ENCODE assay signal across 15 cellular contexts in the genomic region with DNA sequence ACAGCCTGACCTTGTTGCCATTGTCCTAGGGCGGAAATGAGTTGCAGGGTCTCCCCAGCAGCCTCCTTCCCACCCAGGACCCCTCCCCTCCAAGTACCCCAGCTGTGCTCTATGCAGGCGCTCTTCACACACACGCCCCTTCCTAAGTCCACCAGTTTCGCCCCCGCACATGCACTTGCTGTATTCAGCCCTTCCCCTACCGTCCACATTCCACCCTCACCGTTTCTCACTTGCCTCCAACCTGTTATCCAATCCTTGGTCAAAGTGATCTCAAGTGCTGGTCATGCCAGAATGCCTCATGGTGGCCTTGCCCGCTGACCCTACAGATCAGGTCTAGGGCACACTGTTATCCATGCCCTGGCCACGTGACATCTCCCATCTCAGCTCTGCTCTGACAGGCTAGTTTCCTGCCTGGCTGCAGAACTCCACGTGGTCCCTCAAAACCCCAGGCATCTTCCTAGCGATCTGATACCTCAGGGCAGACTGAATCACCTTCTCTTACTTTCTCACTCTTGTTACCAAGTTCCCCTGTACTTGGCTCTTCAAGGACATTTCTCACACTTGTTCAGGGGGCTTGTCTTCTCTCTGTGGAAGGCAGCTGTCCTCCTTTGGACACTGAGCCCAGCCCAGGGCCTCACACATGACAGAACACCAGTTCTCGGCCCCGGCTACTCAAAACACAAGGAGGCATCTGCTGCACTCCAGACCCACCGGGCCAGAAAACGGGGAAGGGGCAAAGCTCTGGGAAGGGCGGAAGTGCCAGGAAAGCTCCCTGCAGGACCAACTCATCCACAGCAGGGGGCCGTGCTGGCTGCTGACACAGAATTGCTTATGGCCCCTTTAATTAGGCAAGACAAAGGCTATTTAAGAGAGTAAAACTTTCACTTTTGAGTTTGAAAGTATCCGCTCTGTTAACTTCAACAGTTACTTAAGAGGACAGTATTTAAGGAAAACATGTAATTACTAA. TPM values are rescaled to one million over a fixed set of nuclear protein-coding genes. Genes with fewer than 3 reads are reported as not detected.
DNase-seq lines count a peak whose midpoint lies in the region; ATAC-seq, FAIRE-seq and TF ChIP-seq lines count a peak whose summit lies in the region.
"Had no signal": no experiment of that assay in that cellular context is flagged by ENCODE, and none has a peak within 500 bp of the region (broad histone marks: within the 10 kb centered on the region; RNA-seq: fewer than 3 reads in every experiment).

No MANE protein-coding gene starts in this region.

- peaks cover 37% of the 10 kb centered on the region for H3K4me1 ChIP-seq in H9 (ENCODE audit: insufficient read depth, low read length)
- no peaks in the 10 kb centered on the region for H3K4me1 ChIP-seq in sigmoid colon

- H3K79me2 ChIP-seq in H9 (ENCODE audit: insufficient read depth, low read length): no peaks in the 10 kb centered on the region
- H3K79me2 ChIP-seq: hepatocyte had no signal

- FAIRE-seq in GM12891 (lab: Jason Lieb, UNC): no peak

- H3K9ac ChIP-seq in H9 (ENCODE audit: extremely low read depth, insufficient read length, low read length): no peak overlapping the region

- no peak overlapping the region for H4K5ac ChIP-seq in H9 (ENCODE audit: insufficient read length, low read depth, low read length)

- intact Hi-C loops in sigmoid colon (cut with DNase I): no loop called here

- no peak overlapping the region for H3K56ac ChIP-seq in H9 (ENCODE audit: insufficient read length, low read depth, low read length)

- peak overlapping the region in 1 of 2 experiments; percentile 11; a peak in 1 of 5 replicates for H3K4me3 Mint-ChIP-seq in H9
- no peak overlapping the region for H3K4me3 Mint-ChIP-seq in WTC11
- H3K4me3 Mint-ChIP-seq: activated CD4-positive, alpha-beta T cell treated with anti-CD3 and anti-CD28 coated beads for 36 hours; mesothelial cell of epicardium had no signal

- H3K27me3 ChIP-seq in H9 (ENCODE audit: insufficient read depth, low read length) (no peaks in the 10 kb centered on the region), sigmoid colon (no peaks in the 10 kb centered on the region)
- H3K27me3 ChIP-seq: hepatocyte had no signal

- ATAC-seq in WTC11 (peak; percentile 54), GM18498 (IDR thresholded peaks at IDR 0.05; ENCODE audit: unreplicated experiment) (no peak)
- ATAC-seq: activated CD4-positive, alpha-beta T cell treated with anti-CD3 and anti-CD28 coated beads for 36 hours had no signal

- no peak overlapping the region for H2BK5ac ChIP-seq in H9 (ENCODE audit: insufficient read length, low read length)

- H3K36me3 Mint-ChIP-seq in H9 (ENCODE audit: insufficient read depth in 1 of 3, low read depth in 3 of 3): peaks cover under 1 to 13% (median 4%) of the 10 kb centered on the region in 3 experiments; a peak in 5 of 7 replicates
- H3K36me3 Mint-ChIP-seq in WTC11: peaks cover 3% of the 10 kb centered on the region; the same call in 1 of the 2 replicates

- H3K4me3 ChIP-seq in sigmoid colon: no peak overlapping the region
- H3K4me3 ChIP-seq: hepatocyte had no signal

- TF ChIP-seq CTCF in H9 (conservative IDR thresholded peaks at IDR 0.05) (no peak), WTC11 (IDR thresholded peaks at IDR 0.05) (no peak), sigmoid colon (IDR thresholded peaks at IDR 0.05) (no peak)

- no peaks in the 10 kb centered on the region for H3K9me3 Mint-ChIP-seq in H9
- no peaks in the 10 kb centered on the region for H3K9me3 Mint-ChIP-seq in WTC11
- H3K9me3 Mint-ChIP-seq: activated T-helper 2 cell treated with anti-CD3 and anti-CD28 coated beads, Interferon-gamma antibody, Interleukin-2, Interleukin-4, amounts not matched to agents 10 μg/mL and 5 μg/mL and 100 μg/mL, durations not matched to agents 14 hours and 24 hours and 36 hours; mesothelial cell of epicardium had no signal

- no CpG with 5 or more reads among the region's 18 CpGs for WGBS in H9 (ENCODE audit: extremely low coverage, insufficient read length, low lambda C conversion rate)
- 88 to 94% methylated on average over 18 of the region's 18 CpGs for WGBS in sigmoid colon, 2 donors

- no peak overlapping the region for H2AFZ ChIP-seq in H9 (ENCODE audit: low read length)
- H2AFZ ChIP-seq: hepatocyte had no signal

- H3K18ac ChIP-seq in H9 (ENCODE audit: insufficient read length, low read depth, low read length): no peak overlapping the region

- no peak overlapping the region for H3K4ac ChIP-seq in H9 (ENCODE audit: low read depth, low read length)

- TF ChIP-seq EP300 in sigmoid colon (IDR thresholded peaks at IDR 0.05): no peak

- CTCF ChIA-PET in WTC11 (lab: Charles Lee): interaction anchor here (0.7 to 3.7 kb wide), 7 partner anchors 19 to 352 kb away, joined by 3 to 18 read pairs (median 4); no protein-coding TSS in a partner anchor

- H3K9me3 ChIP-seq in H9 (ENCODE audit: control insufficient read depth, low read depth, low read length) (no peaks in the 10 kb centered on the region), sigmoid colon (no peaks in the 10 kb centered on the region)
- H3K9me3 ChIP-seq: Caco-2 had no signal

- H2BK12ac ChIP-seq in H9 (ENCODE audit: insufficient read length, low read depth, low read length): no peak overlapping the region

- no peaks in the 10 kb centered on the region for H4K20me1 ChIP-seq in H9 (ENCODE audit: control insufficient read depth, insufficient read depth, insufficient read length)

- no peak overlapping the region for H3K14ac ChIP-seq in H9 (ENCODE audit: insufficient read depth, low read length)

- TF ChIP-seq POLR2A in sigmoid colon (IDR thresholded peaks at IDR 0.05) (no peak), GM12891 (IDR thresholded peaks at IDR 0.05; ENCODE audit: low read depth, low read length) (no peak)

- peaks cover 8% of the 10 kb centered on the region for H3K27me3 Mint-ChIP-seq in H9 (ENCODE audit: low read depth)
- peaks cover 8% of the 10 kb centered on the region for H3K27me3 Mint-ChIP-seq in WTC11 (ENCODE audit: low read depth)
- H3K27me3 Mint-ChIP-seq: activated CD4-positive, alpha-beta T cell treated with anti-CD3 and anti-CD28 coated beads for 36 hours had no signal

- no peaks in the 10 kb centered on the region for H3K23me2 ChIP-seq in H9 (ENCODE audit: insufficient read length, low read depth, low read length, poor library complexity, severe bottlenecking)

- H3K27ac Mint-ChIP-seq in H9 (peak overlapping the region in 2 of 3 experiments; percentile 21 to 81; a peak in 4 of 7 replicates), WTC11 (peak overlapping the region; percentile 67)
- H3K27ac Mint-ChIP-seq: activated CD4-positive, alpha-beta T cell treated with anti-CD3 and anti-CD28 coated beads for 36 hours; activated T-helper 2 cell treated with anti-CD3 and anti-CD28 coated beads, Interferon-gamma antibody, Interleukin-2, Interleukin-4, amounts not matched to agents 10 μg/mL and 5 μg/mL and 100 μg/mL, durations not matched to agents 14 hours and 24 hours and 36 hours; mesothelial cell of epicardium had no signal

- H3K4me2 ChIP-seq in H9 (ENCODE audit: insufficient read depth, insufficient read length, low read length): no peak overlapping the region
- H3K4me2 ChIP-seq: hepatocyte had no signal

- no peaks in the 10 kb centered on the region for H3K79me1 ChIP-seq in H9 (ENCODE audit: insufficient read depth, low read depth, low read length, poor library complexity, severe bottlenecking)

- H3K27ac ChIP-seq in H9 (ENCODE audit: insufficient read length, low read depth, low read length): no peak overlapping the region
- H3K27ac ChIP-seq in sigmoid colon: no peak overlapping the region
- H3K27ac ChIP-seq: hepatocyte had no signal

- H2BK120ac ChIP-seq in H9 (ENCODE audit: low read depth, low read length, poor library complexity, severe bottlenecking): no peak overlapping the region

- H4K91ac ChIP-seq in H9 (ENCODE audit: insufficient read length, low read depth, low read length): no peak overlapping the region

- DNase-seq in H9: peak; percentile 85
- peak; percentile 68 for DNase-seq in WTC11 (ENCODE audit: low spot score)
- peak; percentile 68 for DNase-seq in iPS-NIHi11 (ENCODE audit: low spot score)
- peak; percentile 51 for DNase-seq in sigmoid colon
- no peak for DNase-seq in NCI-H748 treated with DMSO at 0.1 percent for 48 hours (lab: John Stamatoyannopoulos, UW)
- DNase-seq in GM12891 (ENCODE audit: insufficient read length, low spot score): no peak
- DNase-seq: activated CD4-positive, alpha-beta T cell treated with anti-CD3 and anti-CD28 coated beads for 36 hours; Caco-2; KBM-7; NCI-H1436 treated with DMSO at 0.1 percent for 48 hours; SW 1271 had no signal

- no peak overlapping the region for H2BK20ac ChIP-seq in H9 (ENCODE audit: low read depth, low read length, poor library complexity, severe bottlenecking)

- peaks cover 58 to 60% of the 10 kb centered on the region in 2 experiments for H3K4me1 Mint-ChIP-seq in H9
- H3K4me1 Mint-ChIP-seq in WTC11: peaks cover 69% of the 10 kb centered on the region

- no peak overlapping the region for H2AK5ac ChIP-seq in H9 (ENCODE audit: insufficient read length, low read length)

- H3K36me3 ChIP-seq in sigmoid colon: peaks cover 0 to 56% (median 12%) of the 10 kb centered on the region in 4 donors

- H4K8ac ChIP-seq in H9 (replicated peaks; ENCODE audit: insufficient read length, low read depth, low read length): no peak overlapping the region

- no peak overlapping the region for H3T11ph ChIP-seq in H9 (ENCODE audit: low read length)

- no peak overlapping the region for H2BK15ac ChIP-seq in H9 (ENCODE audit: low read depth, low read length)

- POLR2A ChIA-PET in WTC11 (lab: Charles Lee): interaction anchor here (1.1 kb wide), 1 partner anchor 23 kb away, joined by 3 read pairs; no protein-coding TSS in a partner anchor

- H3K23ac ChIP-seq in H9 (ENCODE audit: insufficient read length, low read depth, low read length): no peak overlapping the region

TF ChIP-seq in WTC11, 78 proteins besides CTCF, POLR2A, EP300 and RAD21 (continues in another document):
- no peak for TF ChIP-seq HMGA2 (CRISPR knock-in tag; IDR thresholded peaks at IDR 0.05)

TF ChIP-seq in GM12891, 5 proteins besides CTCF, POLR2A, EP300 and RAD21:
- TF ChIP-seq POU2F2 (IDR thresholded peaks at IDR 0.05; ENCODE audit: low read depth, low read length) (no peak), TAF1 (IDR thresholded peaks at IDR 0.05; ENCODE audit: low read depth, low read length) (no peak), PAX5 (IDR thresholded peaks at IDR 0.05; ENCODE audit: insufficient read depth, low read length, severe bottlenecking) (no peak), SPI1 (IDR thresholded peaks at IDR 0.05; ENCODE audit: low read depth, low read length) (no peak), POLR2AphosphoS5 (IDR thresholded peaks at IDR 0.05; ENCODE audit: low read depth, low read length) (no peak)
TF ChIP-seq in GM12891: peak in this region for 0.

RNA-seq across cellular contexts. Expression of gene NSG1, which starts 39.9 kb away (rescaled TPM):
- total RNA-seq in H9 (2021) (7.9 and 9.3 TPM in 2 replicates), WTC11 (2021) (20.3 to 24.2 TPM (median 22.3 TPM) in 3 replicates), sigmoid colon (1 to 10 TPM; 2.3 to 9.6 (median 5.6) TPM)
- 1 to 10 TPM; 1.4 to 3.8 (median 1.8) TPM for polyA plus RNA-seq in sigmoid colon
- polyA plus RNA-seq in GM12891 (2012; ENCODE audit: low read depth, missing spikeins): 0.40 TPM
- total RNA-seq: activated T-helper 2 cell treated with anti-CD3 and anti-CD28 coated beads, Interferon-gamma antibody, Interleukin-2, Interleukin-4, amounts not matched to agents 10 μg/mL and 5 μg/mL and 100 μg/mL, durations not matched to agents 14 hours and 24 hours and 36 hours had no signal

Comparison
In these comparisons a context has a peak if more than half of its experiments do, and no peak if none do; other contexts are left out.
1. DNase-seq: peak in H9 (single experiment), WTC11 (single experiment), iPS-NIHi11 (single experiment) and sigmoid colon (single experiment); none in NCI-H748 treated with DMSO at 0.1 percent for 48 hours (single experiment) and GM12891 (single experiment).